In genomic region chr1:54989968-54990810, GRCh38 we compare ENCODE assay signal across 13 cellular contexts. TPM values are rescaled to one million over a fixed set of nuclear protein-coding genes. Genes with fewer than 3 reads are reported as not detected.
DNase-seq lines count a peak whose midpoint lies in the region.
"Had no signal": no experiment of that assay in that cellular context is flagged by ENCODE, and none has a peak within 500 bp of the region (broad histone marks: within the 10 kb centered on the region; RNA-seq: fewer than 3 reads in every experiment).

No MANE protein-coding gene starts in this region.

- DNase-seq in AG08395 (ENCODE audit: low spot score) (peak; percentile 10), amniotic epithelial cell (ENCODE audit: low read depth) (peak; percentile 43), kidney tubule cell (ENCODE audit: low spot score) (peak; percentile 24), NCI-H82 treated with DMSO at 0.1 percent for 48 hours (lab: John Stamatoyannopoulos, UW; ENCODE audit: unreplicated experiment) (no peak)
- DNase-seq in activated CD4-positive, alpha-beta memory T cell treated with anti-CD3 and anti-CD28 coated beads for 36 hours: no peak
- DNase-seq in activated CD4-positive, alpha-beta memory T cell treated with anti-CD3 and anti-CD28 coated beads, Interleukin-2, amount 10 ng/mL, durations not matched to agents 7 days and 5 days: no peak
- DNase-seq: activated gamma-delta T cell; Caco-2; effector memory CD8-positive, alpha-beta T cell; stimulated activated CD4-positive, alpha-beta T cell treated with anti-CD3 and anti-CD28 coated beads, Interleukin-12 subunit alpha, Interleukin-12 subunit beta, amount 100 ng/mL, for 4 hours had no signal

- H3K4me1 Mint-ChIP-seq in activated CD4-positive, alpha-beta memory T cell treated with anti-CD3 and anti-CD28 coated beads for 36 hours (ENCODE audit: low read depth): peaks cover 1% of the 10 kb centered on the region
- peaks cover 16% of the 10 kb centered on the region for H3K4me1 Mint-ChIP-seq in activated CD4-positive, alpha-beta memory T cell treated with anti-CD3 and anti-CD28 coated beads, Interleukin-2, amount 10 ng/mL, durations not matched to agents 7 days and 5 days

- no peaks in the 10 kb centered on the region for H3K36me3 Mint-ChIP-seq in activated CD4-positive, alpha-beta memory T cell treated with anti-CD3 and anti-CD28 coated beads for 36 hours
- H3K36me3 Mint-ChIP-seq in activated CD4-positive, alpha-beta memory T cell treated with anti-CD3 and anti-CD28 coated beads, Interleukin-2, amount 10 ng/mL, durations not matched to agents 7 days and 5 days (ENCODE audit: low read depth): no peaks in the 10 kb centered on the region

- peaks cover 4% of the 10 kb centered on the region for H3K27me3 Mint-ChIP-seq in activated CD4-positive, alpha-beta memory T cell treated with anti-CD3 and anti-CD28 coated beads for 36 hours
- H3K27me3 Mint-ChIP-seq in activated CD4-positive, alpha-beta memory T cell treated with anti-CD3 and anti-CD28 coated beads, Interleukin-2, amount 10 ng/mL, durations not matched to agents 7 days and 5 days: peaks cover 4% of the 10 kb centered on the region

- CTCF ChIA-PET in activated CD4-positive, alpha-beta memory T cell treated with anti-CD3 and anti-CD28 coated beads for 36 hours (lab: Charles Lee): interaction anchor here (0.7 to 0.9 kb wide), 2 partner anchors 40 to 393 kb away, joined by 3 read pairs; no protein-coding TSS in a partner anchor
- CTCF ChIA-PET in activated CD4-positive, alpha-beta memory T cell treated with anti-CD3 and anti-CD28 coated beads, Interleukin-2, amount 10 ng/mL, durations not matched to agents 7 days and 5 days (lab: Charles Lee): interaction anchor here (1.1 to 2.9 kb wide), 2 partner anchors 40 to 45 kb away, joined by 3 to 12 read pairs; no protein-coding TSS in a partner anchor

- H3K27ac Mint-ChIP-seq in activated CD4-positive, alpha-beta memory T cell treated with anti-CD3 and anti-CD28 coated beads for 36 hours: no peak overlapping the region
- H3K27ac Mint-ChIP-seq in activated CD4-positive, alpha-beta memory T cell treated with anti-CD3 and anti-CD28 coated beads, Interleukin-2, amount 10 ng/mL, durations not matched to agents 7 days and 5 days: no peak overlapping the region
- H3K27ac Mint-ChIP-seq: effector memory CD8-positive, alpha-beta T cell had no signal

- POLR2A ChIA-PET in activated CD4-positive, alpha-beta memory T cell treated with anti-CD3 and anti-CD28 coated beads for 36 hours (lab: Charles Lee): no interaction called here
- POLR2A ChIA-PET in activated CD4-positive, alpha-beta memory T cell treated with anti-CD3 and anti-CD28 coated beads, Interleukin-2, amount 10 ng/mL, durations not matched to agents 7 days and 5 days (lab: Charles Lee): no interaction called here

- no peak overlapping the region for H3K4me3 Mint-ChIP-seq in activated CD4-positive, alpha-beta memory T cell treated with anti-CD3 and anti-CD28 coated beads for 36 hours
- H3K4me3 Mint-ChIP-seq in activated CD4-positive, alpha-beta memory T cell treated with anti-CD3 and anti-CD28 coated beads, Interleukin-2, amount 10 ng/mL, durations not matched to agents 7 days and 5 days: no peak overlapping the region
- H3K4me3 Mint-ChIP-seq: effector memory CD8-positive, alpha-beta T cell had no signal

- intact Hi-C loops in activated CD4-positive, alpha-beta memory T cell treated with anti-CD3 and anti-CD28 coated beads for 36 hours (cut with micrococcal nuclease): no loop called here

- H3K9me3 Mint-ChIP-seq in activated CD4-positive, alpha-beta memory T cell treated with anti-CD3 and anti-CD28 coated beads for 36 hours: no peaks in the 10 kb centered on the region
- H3K9me3 Mint-ChIP-seq in activated CD4-positive, alpha-beta memory T cell treated with anti-CD3 and anti-CD28 coated beads, Interleukin-2, amount 10 ng/mL, durations not matched to agents 7 days and 5 days: no peaks in the 10 kb centered on the region
- H3K9me3 Mint-ChIP-seq: effector memory CD8-positive, alpha-beta T cell had no signal

RNA-seq across cellular contexts. Expression of gene BSND, which starts 8.5 kb away (rescaled TPM):
- not detected for total RNA-seq in activated CD4-positive, alpha-beta memory T cell treated with anti-CD3 and anti-CD28 coated beads for 36 hours
- under 1 TPM; 0.08 to 0.13 TPM for total RNA-seq in activated CD4-positive, alpha-beta memory T cell treated with anti-CD3 and anti-CD28 coated beads, Interleukin-2, amount 10 ng/mL, durations not matched to agents 7 days and 5 days
- total RNA-seq: activated CD8-positive, alpha-beta memory T cell treated with anti-CD3 and anti-CD28 coated beads for 36 hours; Caco-2; mononuclear cell; subcutaneous adipose tissue had no signal

RNA-seq across cellular contexts. Expression of gene TMEM61, which starts 9.8 kb away (rescaled TPM):
- total RNA-seq in activated CD4-positive, alpha-beta memory T cell treated with anti-CD3 and anti-CD28 coated beads for 36 hours: not detected
- total RNA-seq in activated CD4-positive, alpha-beta memory T cell treated with anti-CD3 and anti-CD28 coated beads, Interleukin-2, amount 10 ng/mL, durations not matched to agents 7 days and 5 days: not detected
- total RNA-seq: activated CD8-positive, alpha-beta memory T cell treated with anti-CD3 and anti-CD28 coated beads for 36 hours; Caco-2; mononuclear cell; subcutaneous adipose tissue had no signal

RNA-seq across cellular contexts. Expression of gene PCSK9, which starts 49.2 kb away (rescaled TPM):
- not detected for total RNA-seq in activated CD4-positive, alpha-beta memory T cell treated with anti-CD3 and anti-CD28 coated beads for 36 hours
- under 1 TPM; 0.05 to 0.18 TPM for total RNA-seq in activated CD4-positive, alpha-beta memory T cell treated with anti-CD3 and anti-CD28 coated beads, Interleukin-2, amount 10 ng/mL, durations not matched to agents 7 days and 5 days
- total RNA-seq: activated CD8-positive, alpha-beta memory T cell treated with anti-CD3 and anti-CD28 coated beads for 36 hours; mononuclear cell; subcutaneous adipose tissue had no signal

Comparison
In these comparisons a context has a peak if more than half of its experiments do, and no peak if none do; other contexts are left out.
1. DNase-seq: peak in AG08395 (single experiment), amniotic epithelial cell (single experiment) and kidney tubule cell (single experiment); none in NCI-H82 treated with DMSO at 0.1 percent for 48 hours (single experiment), activated CD4-positive, alpha-beta memory T cell treated with anti-CD3 and anti-CD28 coated beads for 36 hours (single experiment) and activated CD4-positive, alpha-beta memory T cell treated with anti-CD3 and anti-CD28 coated beads, Interleukin-2, amount 10 ng/mL, durations not matched to agents 7 days and 5 days (single experiment).